In genomic region chr5:138035605-138036537, GRCh38 we compare ENCODE assay signal across 8 cellular contexts. TPM values are rescaled to one million over a fixed set of nuclear protein-coding genes. Genes with fewer than 3 reads are reported as not detected.
DNase-seq lines count a peak whose midpoint lies in the region; ATAC-seq, FAIRE-seq and TF ChIP-seq lines count a peak whose summit lies in the region.

No MANE protein-coding gene starts in this region.

- H3K9me3 ChIP-seq in NT2/D1 (ENCODE audit: insufficient read depth, low read length) = no peaks in the 10 kb centered on the region

- peaks cover 17% of the 10 kb centered on the region for H3K4me1 Mint-ChIP-seq in endothelial cell (ENCODE audit: unreplicated experiment)
- peaks cover 40% of the 10 kb centered on the region for H3K4me1 Mint-ChIP-seq in stimulated activated memory B cell treated with anti-CD40 and anti-IgM and Interleukin-4, amounts not matched to agents 10 μg/mL and 1 μg/mL and 100 μg/mL, for 72 hours

- no peak overlapping the region for H3K9ac ChIP-seq in NT2/D1 (ENCODE audit: insufficient read length, low read depth)

- no peaks in the 10 kb centered on the region for H3K9me3 Mint-ChIP-seq in endothelial cell (ENCODE audit: unreplicated experiment)
- H3K9me3 Mint-ChIP-seq in stimulated activated memory B cell treated with anti-CD40 and anti-IgM and Interleukin-4, amounts not matched to agents 10 μg/mL and 1 μg/mL and 100 μg/mL, for 72 hours = no peaks in the 10 kb centered on the region

- peak; percentile 62 for ATAC-seq in stimulated activated memory B cell treated with anti-CD40 and anti-IgM and Interleukin-4, amounts not matched to agents 10 μg/mL and 1 μg/mL and 100 μg/mL, for 72 hours

- H3K27me3 ChIP-seq in BJ (ENCODE audit: control insufficient read depth, insufficient read depth, low read length) = no peaks in the 10 kb centered on the region
- H3K27me3 ChIP-seq in NT2/D1 (ENCODE audit: insufficient read depth, insufficient read length) = no peaks in the 10 kb centered on the region

- no peak overlapping the region for H3K4me3 Mint-ChIP-seq in endothelial cell (ENCODE audit: unreplicated experiment)
- H3K4me3 Mint-ChIP-seq in stimulated activated memory B cell treated with anti-CD40 and anti-IgM and Interleukin-4, amounts not matched to agents 10 μg/mL and 1 μg/mL and 100 μg/mL, for 72 hours = no peak overlapping the region

- CTCF ChIA-PET in BJ (lab: Yijun Ruan, JAX) = interaction anchor here (0.6 to 11.0 kb wide), 30 partner anchors 9 to 674 kb away, joined by 3 to 188 read pairs (median 4); partner anchors contain the start of gene WNT8A

- POLR2A ChIA-PET in BJ (lab: Charles Lee) = interaction anchor here (0.6 kb wide), 1 partner anchor 29 kb away, joined by 3 read pairs; no protein-coding TSS in a partner anchor

- DNase-seq in BJ (ENCODE audit: low read depth) (peak; percentile 53), GM19238 (ENCODE audit: insufficient read length, low spot score) (peak; percentile 28), HTR-8/SVneo (ENCODE audit: insufficient read length, low spot score) (peak; percentile 77), NT2/D1 (ENCODE audit: low read depth, low spot score) (peak; percentile 72), endothelial cell (ENCODE audit: low spot score) (peak; percentile 69), mucosa of gallbladder (ENCODE audit: low spot score) (peak; percentile 58)
- DNase-seq in activated CD8-positive, alpha-beta memory T cell treated with anti-CD3 and anti-CD28 coated beads, Interleukin-2, amount 50 U/mL, for 1 hour (ENCODE audit: extremely low read depth) = peak; percentile 23

- H3K4me3 ChIP-seq in BJ (ENCODE audit: low read depth, low read length) (no peak overlapping the region), NT2/D1 (ENCODE audit: insufficient read length, low read depth) (no peak overlapping the region)

- TF ChIP-seq CTCF in BJ (IDR thresholded peaks at IDR 0.05; ENCODE audit: insufficient read depth, low read depth, low read length) (peak; percentile 88), endothelial cell (IDR thresholded peaks at IDR 0.05; ENCODE audit: unreplicated experiment) (peak; percentile 81)

- no peak overlapping the region for H3K27ac Mint-ChIP-seq in endothelial cell (ENCODE audit: unreplicated experiment)
- H3K27ac Mint-ChIP-seq in stimulated activated memory B cell treated with anti-CD40 and anti-IgM and Interleukin-4, amounts not matched to agents 10 μg/mL and 1 μg/mL and 100 μg/mL, for 72 hours = no peak overlapping the region

- peaks cover 10% of the 10 kb centered on the region for H3K27me3 Mint-ChIP-seq in endothelial cell (ENCODE audit: unreplicated experiment)
- H3K27me3 Mint-ChIP-seq in stimulated activated memory B cell treated with anti-CD40 and anti-IgM and Interleukin-4, amounts not matched to agents 10 μg/mL and 1 μg/mL and 100 μg/mL, for 72 hours = no peaks in the 10 kb centered on the region

- H3K36me3 Mint-ChIP-seq in endothelial cell (ENCODE audit: low read depth, unreplicated experiment) = peaks cover 5% of the 10 kb centered on the region
- H3K36me3 Mint-ChIP-seq in stimulated activated memory B cell treated with anti-CD40 and anti-IgM and Interleukin-4, amounts not matched to agents 10 μg/mL and 1 μg/mL and 100 μg/mL, for 72 hours = peaks cover 14% of the 10 kb centered on the region

- H3K36me3 ChIP-seq in BJ (ENCODE audit: control insufficient read depth, insufficient read depth, low read length) (no peaks in the 10 kb centered on the region), NT2/D1 (ENCODE audit: insufficient read depth, insufficient read length, low read length) (no peaks in the 10 kb centered on the region)

- no peaks in the 10 kb centered on the region for H3K4me1 ChIP-seq in NT2/D1 (ENCODE audit: insufficient read depth, insufficient read length)

- no peak for FAIRE-seq in HTR-8/SVneo (lab: Jason Lieb, UNC)

RNA-seq across cellular contexts. Expression of gene FAM13B, which starts 3.0 kb away (rescaled TPM):
- 12.6 and 22.3 TPM in 2 replicates for polyA plus RNA-seq in BJ (2011; rRNA removed)
- polyA minus RNA-seq in BJ (2011; rRNA and poly(A)+ RNA removed) = 9.4 and 13.1 TPM in 2 replicates
- total RNA-seq in endothelial cell (ENCODE audit: unreplicated experiment) = 31.2 TPM
- total RNA-seq in mucosa of gallbladder = 35.7 TPM

RNA-seq across cellular contexts. Expression of gene WNT8A, which starts 48.0 kb away (rescaled TPM):
- not detected in 2 replicates for polyA plus RNA-seq in BJ (2011; rRNA removed)
- not detected in 2 replicates for polyA minus RNA-seq in BJ (2011; rRNA and poly(A)+ RNA removed)
- total RNA-seq in endothelial cell (ENCODE audit: unreplicated experiment) (0.69 TPM), mucosa of gallbladder (not detected)

Comparison
In these comparisons a context has a peak if more than half of its experiments do, and no peak if none do; other contexts are left out.
1. DNase-seq: peak in every context shown above with its lines; median percentile 77 in HTR-8/SVneo; 72 in NT2/D1; 69 in endothelial cell; 58 in mucosa of gallbladder; 53 in BJ; 28 in GM19238; 23 in activated CD8-positive, alpha-beta memory T cell treated with anti-CD3 and anti-CD28 coated beads, Interleukin-2, amount 50 U/mL, for 1 hour.